9 cellular contexts compared by ENCODE assay signal in the genomic region with DNA sequence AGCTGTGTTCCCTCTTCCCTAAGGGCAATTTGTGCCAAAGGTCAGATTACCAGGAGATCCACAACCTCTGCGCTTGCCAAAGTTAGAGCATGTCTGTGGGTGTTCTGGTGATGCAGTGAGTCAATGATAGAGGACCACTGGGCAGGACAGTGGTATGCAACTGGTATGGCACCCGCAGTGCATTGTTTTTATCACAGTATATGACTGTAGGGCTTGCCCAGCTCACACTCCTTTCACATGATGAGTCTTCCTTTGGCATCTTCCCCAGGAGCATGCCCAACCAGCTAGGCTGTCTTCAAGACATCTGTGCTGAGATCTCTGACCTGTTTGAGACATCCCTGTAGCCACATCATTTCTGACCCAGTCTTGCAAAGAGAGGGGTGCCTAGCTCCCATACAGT.
"Had no signal": no experiment of that assay in that cellular context is flagged by ENCODE, and none has a peak within 500 bp of the region (broad histone marks: within the 10 kb centered on the region; RNA-seq: fewer than 3 reads in every experiment).

No MANE protein-coding gene starts in this region.

- H3K27me3 Mint-ChIP-seq: IgD-negative memory B cell had no signal

- H3K4me3 ChIP-seq: GM23338 had no signal

- H3K36me3 Mint-ChIP-seq: IgD-negative memory B cell had no signal

- ATAC-seq: GM23338, HepG2 had no signal

- H3K27ac ChIP-seq: HL-60 had no signal

- H3K4me3 Mint-ChIP-seq: GM23338, H9, IgD-negative memory B cell had no signal

- H3K4me1 Mint-ChIP-seq: GM23338, H9, IgD-negative memory B cell had no signal

- DNase-seq: H9, HCEC 1CT, KG1 had no signal

- FAIRE-seq: H1, H54, HepG2 had no signal

- H3K27ac Mint-ChIP-seq: GM23338, IgD-negative memory B cell had no signal
